23 cellular contexts compared by ENCODE assay signal in genomic region chr1:9190234-9190633, GRCh38.
"Had no signal": no experiment of that assay in that cellular context is flagged by ENCODE, and none has a peak within 500 bp of the region (broad histone marks: within the 10 kb centered on the region; RNA-seq: fewer than 3 reads in every experiment).

No MANE protein-coding gene starts in this region.

- H3K4me3 ChIP-seq: coronary artery, dorsolateral prefrontal cortex, esophagus squamous epithelium, gastrocnemius medialis, heart right ventricle, left lung, lower lobe of right lung, mucosa of descending colon had no signal

- H3K36me3 ChIP-seq: esophagus squamous epithelium, gastrocnemius medialis, heart right ventricle, left lung, lower lobe of right lung had no signal

- ATAC-seq: esophagus mucosa, gastrocnemius medialis, heart right ventricle, left cardiac atrium, left lung, left ventricle myocardium superior, lower lobe of right lung, mucosa of descending colon had no signal

- H3K4me1 ChIP-seq: esophagus squamous epithelium, gastrocnemius medialis, left lung, lower lobe of right lung had no signal

- H3K4me3 Mint-ChIP-seq: mesothelial cell of epicardium had no signal

- H3K27me3 ChIP-seq: dorsolateral prefrontal cortex, esophagus squamous epithelium, gastrocnemius medialis, heart right ventricle, left lung had no signal

- DNase-seq: dermis blood vessel endothelial cell; dorsolateral prefrontal cortex; effector CD4-positive, alpha-beta T cell; effector memory CD4-positive, alpha-beta T cell; erythroblast; esophagus squamous epithelium; foreskin fibroblast; foreskin melanocyte; gastrocnemius medialis; glutamatergic neuron; head of caudate nucleus; heart right ventricle; hippocampal formation; left cardiac atrium; left ventricle myocardium superior; lower lobe of right lung; mesenchymal stem cell; mucosa of descending colon had no signal

- H3K27ac Mint-ChIP-seq: mesothelial cell of epicardium had no signal

- H3K36me3 Mint-ChIP-seq: mesothelial cell of epicardium had no signal

- H3K9me3 ChIP-seq: esophagus squamous epithelium, gastrocnemius medialis, heart right ventricle, left lung, lower lobe of right lung, mucosa of descending colon had no signal

- H3K27ac ChIP-seq: coronary artery, dorsolateral prefrontal cortex, epithelial cell of prostate, esophagus squamous epithelium, gastrocnemius medialis, heart right ventricle, left lung, lower lobe of right lung had no signal
